1 cellular context compared by ENCODE assay signal in the genomic region with DNA sequence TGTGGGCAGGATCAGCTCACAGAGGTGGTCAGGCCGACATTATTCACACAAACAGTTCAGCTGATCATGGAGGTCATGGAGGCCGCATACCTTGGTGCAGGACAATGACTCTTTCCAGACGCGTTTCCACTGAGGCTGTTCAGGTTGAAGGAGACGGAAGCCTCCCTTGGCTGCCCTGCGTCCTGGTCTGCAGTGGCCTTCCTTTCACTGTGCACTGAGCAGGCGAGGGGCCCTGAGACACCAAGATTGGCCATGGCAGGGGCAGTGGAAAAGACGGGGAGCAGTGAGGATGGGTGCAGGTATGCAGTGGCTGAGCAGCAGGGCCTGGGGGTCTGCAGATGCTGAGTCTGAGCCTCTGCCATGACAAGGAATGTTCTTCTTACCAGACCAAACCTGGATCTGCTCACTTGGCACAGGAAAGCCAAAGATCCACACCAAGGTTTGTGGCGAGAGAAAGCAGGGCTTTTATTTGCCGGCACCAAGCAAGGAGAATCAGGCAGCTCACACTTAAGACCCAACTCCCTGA.
TF ChIP-seq lines count a peak whose summit lies in the region.

No MANE protein-coding gene starts in this region.

TF ChIP-seq in H1, 55 proteins besides CTCF, POLR2A, EP300 and RAD21:
- TF ChIP-seq CTBP2 (IDR thresholded peaks at IDR 0.05; ENCODE audit: borderline replicate concordance, insufficient read depth, insufficient read length, low read length) (no peak), BRCA1 (IDR thresholded peaks at IDR 0.05; ENCODE audit: low read depth, low read length) (no peak), TCF12 (IDR thresholded peaks at IDR 0.05; ENCODE audit: low read depth, low read length) (no peak), SP4 (IDR thresholded peaks at IDR 0.05; ENCODE audit: low read length) (no peak), MAFK (IDR thresholded peaks at IDR 0.05; ENCODE audit: low read depth, low read length) (no peak), TAF7 (optimal IDR thresholded peaks at IDR 0.05; ENCODE audit: borderline replicate concordance, low read depth, low read length) (no peak), RFX5 (IDR thresholded peaks at IDR 0.05; ENCODE audit: borderline replicate concordance, low read depth, low read length) (no peak), CEBPB (IDR thresholded peaks at IDR 0.05; ENCODE audit: low read depth, low read length) (no peak), TEAD4 (IDR thresholded peaks at IDR 0.05; ENCODE audit: low read depth, low read length) (no peak), NRF1 (IDR thresholded peaks at IDR 0.05; ENCODE audit: low read depth, low read length) (no peak), SRF (IDR thresholded peaks at IDR 0.05; ENCODE audit: low read depth, low read length) (no peak)
- TF ChIP-seq, protein P1, sequence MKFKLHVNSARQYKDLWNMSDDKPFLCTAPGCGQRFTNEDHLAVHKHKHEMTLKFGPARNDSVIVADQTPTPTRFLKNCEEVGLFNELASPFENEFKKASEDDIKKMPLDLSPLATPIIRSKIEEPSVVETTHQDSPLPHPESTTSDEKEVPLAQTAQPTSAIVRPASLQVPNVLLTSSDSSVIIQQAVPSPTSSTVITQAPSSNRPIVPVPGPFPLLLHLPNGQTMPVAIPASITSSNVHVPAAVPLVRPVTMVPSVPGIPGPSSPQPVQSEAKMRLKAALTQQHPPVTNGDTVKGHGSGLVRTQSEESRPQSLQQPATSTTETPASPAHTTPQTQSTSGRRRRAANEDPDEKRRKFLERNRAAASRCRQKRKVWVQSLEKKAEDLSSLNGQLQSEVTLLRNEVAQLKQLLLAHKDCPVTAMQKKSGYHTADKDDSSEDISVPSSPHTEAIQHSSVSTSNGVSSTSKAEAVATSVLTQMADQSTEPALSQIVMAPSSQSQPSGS (IDR thresholded peaks at IDR 0.05; ENCODE audit: low read length) = no peak
